Comparison of ENCODE assay signal across 22 cellular contexts in the genomic region with DNA sequence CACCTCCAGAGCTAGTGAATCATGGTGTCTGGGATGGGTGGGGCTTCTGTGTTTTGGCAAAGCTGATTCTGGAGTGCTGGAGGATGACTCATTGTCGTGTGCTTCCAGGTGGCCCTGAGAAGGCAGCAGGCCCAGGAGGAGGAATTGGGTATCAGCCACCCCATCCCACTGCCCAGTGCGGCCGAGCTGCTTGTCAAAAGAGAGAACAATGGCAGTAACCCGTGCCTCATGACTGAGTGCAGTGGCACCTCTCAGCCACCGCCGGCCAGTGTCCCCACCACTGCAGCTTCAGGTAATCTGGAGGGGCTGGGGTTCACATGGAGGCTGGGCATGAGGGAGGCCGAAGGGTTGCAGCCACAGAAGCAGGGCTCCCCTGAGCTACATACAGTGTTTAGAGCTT. TPM values are rescaled to one million over a fixed set of nuclear protein-coding genes. Genes with fewer than 3 reads are reported as not detected.
DNase-seq lines count a peak whose midpoint lies in the region; ATAC-seq and TF ChIP-seq lines count a peak whose summit lies in the region.
"Had no signal": no experiment of that assay in that cellular context is flagged by ENCODE, and none has a peak within 500 bp of the region (broad histone marks: within the 10 kb centered on the region; RNA-seq: fewer than 3 reads in every experiment).

No MANE protein-coding gene starts in this region.

- H4K20me1 ChIP-seq in OCI-LY3 (ENCODE audit: insufficient read depth, low read length) = no peaks in the 10 kb centered on the region

- H3K4me2 ChIP-seq in OCI-LY3 (ENCODE audit: low read length) = no peak overlapping the region

- peak overlapping the region; percentile 28; the same call in 1 of the 2 replicates for H3K27ac ChIP-seq in OCI-LY3 (ENCODE audit: low read length)
- H3K27ac ChIP-seq: colonic mucosa, heart left ventricle, SK-N-MC, testis had no signal

- H3K4me3 Mint-ChIP-seq in endothelial cell (ENCODE audit: unreplicated experiment) = no peak overlapping the region
- no peak overlapping the region for H3K4me3 Mint-ChIP-seq in progenitor cell of endocrine pancreas (ENCODE audit: low read depth)
- H3K4me3 Mint-ChIP-seq in T-cell = no peak overlapping the region
- H3K4me3 Mint-ChIP-seq: activated CD4-positive, alpha-beta memory T cell treated with anti-CD3 and anti-CD28 coated beads for 36 hours; CD4-positive, alpha-beta memory T cell; immature natural killer cell had no signal

- peaks cover 5% of the 10 kb centered on the region for H3K27me3 Mint-ChIP-seq in endothelial cell (ENCODE audit: unreplicated experiment)
- H3K27me3 Mint-ChIP-seq in progenitor cell of endocrine pancreas = peaks cover 64% of the 10 kb centered on the region
- peaks cover 37 to 49% of the 10 kb centered on the region in 2 donors for H3K27me3 Mint-ChIP-seq in T-cell

- no peak for ATAC-seq in T-cell (replicated peaks in 1 of 4)
- ATAC-seq: heart left ventricle, left ventricle myocardium superior had no signal

- no peaks in the 10 kb centered on the region for H3K36me3 ChIP-seq in OCI-LY3 (replicated peaks; ENCODE audit: low read depth, low read length)
- H3K36me3 ChIP-seq: colonic mucosa, heart left ventricle had no signal

- DNase-seq in H4 (ENCODE audit: low spot score) = peak; percentile 5
- peak; percentile 9 for DNase-seq in endothelial cell (ENCODE audit: low spot score)
- no peak for DNase-seq in progenitor cell of endocrine pancreas (ENCODE audit: low spot score, unreplicated experiment)
- DNase-seq in NCI-H345 treated with DMSO at 0.1 percent for 48 hours (lab: John Stamatoyannopoulos, UW; ENCODE audit: unreplicated experiment) = no peak
- DNase-seq in activated CD4-positive, alpha-beta T cell treated with anti-CD3 and anti-CD28 coated beads for 48 hours = no peak
- DNase-seq in T-cell = no peak
- DNase-seq: activated CD4-positive, alpha-beta memory T cell treated with anti-CD3 and anti-CD28 coated beads for 36 hours; activated effector memory CD4-positive, alpha-beta T cell treated with anti-CD3 and anti-CD28 coated beads, Interleukin-2, amount 50 U/mL, for 16 hours; CD4-positive, alpha-beta memory T cell; colonic mucosa; DMS79; heart left ventricle; immature natural killer cell; IMR-90; left ventricle myocardium superior; NCI-H1436; NCI-H510A treated with DMSO at 0.1 percent for 48 hours; testis had no signal

- CTCF ChIA-PET in T-cell (lab: Charles Lee) = no interaction called here

- H3K36me3 Mint-ChIP-seq in endothelial cell (ENCODE audit: low read depth, unreplicated experiment) = no peaks in the 10 kb centered on the region
- H3K36me3 Mint-ChIP-seq in progenitor cell of endocrine pancreas (ENCODE audit: insufficient read depth) = no peaks in the 10 kb centered on the region
- no peaks in the 10 kb centered on the region for H3K36me3 Mint-ChIP-seq in T-cell
- H3K36me3 Mint-ChIP-seq: activated CD4-positive, alpha-beta memory T cell treated with anti-CD3 and anti-CD28 coated beads for 36 hours; CD4-positive, alpha-beta memory T cell; immature natural killer cell had no signal

- no peaks in the 10 kb centered on the region for H3K9me3 ChIP-seq in OCI-LY3 (ENCODE audit: insufficient read depth, low read length)
- H3K9me3 ChIP-seq: colonic mucosa, heart left ventricle, testis had no signal

- no peak overlapping the region for H2AFZ ChIP-seq in OCI-LY3 (ENCODE audit: low read depth, low read length)

- POLR2A ChIA-PET in T-cell (lab: Charles Lee) = no interaction called here

- no peak overlapping the region for H3K4me3 ChIP-seq in OCI-LY3 (ENCODE audit: low read length)
- H3K4me3 ChIP-seq: colonic mucosa, heart left ventricle, SK-N-MC, testis had no signal

- H3K27me3 ChIP-seq in OCI-LY3 (ENCODE audit: low read depth, low read length) = no peaks in the 10 kb centered on the region
- H3K27me3 ChIP-seq: testis had no signal

- TF ChIP-seq CTCF in OCI-LY3 (IDR thresholded peaks at IDR 0.05; ENCODE audit: low read depth, low read length) = no peak
- TF ChIP-seq CTCF in endothelial cell (IDR thresholded peaks at IDR 0.05; ENCODE audit: unreplicated experiment) = no peak
- peak; percentile 10 for TF ChIP-seq CTCF in progenitor cell of endocrine pancreas (IDR thresholded peaks at IDR 0.05; ENCODE audit: unreplicated experiment)

- no peaks in the 10 kb centered on the region for H3K79me2 ChIP-seq in OCI-LY3 (ENCODE audit: low read length)

- H3K27ac Mint-ChIP-seq in endothelial cell (ENCODE audit: unreplicated experiment) = no peak overlapping the region
- H3K27ac Mint-ChIP-seq in progenitor cell of endocrine pancreas = no peak overlapping the region
- H3K27ac Mint-ChIP-seq in T-cell = no peak overlapping the region
- H3K27ac Mint-ChIP-seq: activated CD4-positive, alpha-beta memory T cell treated with anti-CD3 and anti-CD28 coated beads for 36 hours; CD4-positive, alpha-beta memory T cell; immature natural killer cell had no signal

- H3K9me3 Mint-ChIP-seq in endothelial cell (ENCODE audit: unreplicated experiment) = no peaks in the 10 kb centered on the region
- H3K9me3 Mint-ChIP-seq in progenitor cell of endocrine pancreas (ENCODE audit: low read depth) = no peaks in the 10 kb centered on the region
- H3K9me3 Mint-ChIP-seq in T-cell = no peaks in the 10 kb centered on the region
- H3K9me3 Mint-ChIP-seq: activated CD4-positive, alpha-beta memory T cell treated with anti-CD3 and anti-CD28 coated beads for 36 hours; CD4-positive, alpha-beta memory T cell had no signal

- H3K4me1 Mint-ChIP-seq in endothelial cell (ENCODE audit: unreplicated experiment) = peaks cover 3% of the 10 kb centered on the region
- peaks cover 1% of the 10 kb centered on the region for H3K4me1 Mint-ChIP-seq in progenitor cell of endocrine pancreas (ENCODE audit: low read depth)
- peaks cover 6 to 8% (median 6%) of the 10 kb centered on the region in 3 donors for H3K4me1 Mint-ChIP-seq in T-cell
- H3K4me1 Mint-ChIP-seq: immature natural killer cell had no signal

- H3K9ac ChIP-seq in OCI-LY3 (ENCODE audit: low read length) = no peak overlapping the region

- peaks cover 26% of the 10 kb centered on the region for H3K4me1 ChIP-seq in OCI-LY3 (ENCODE audit: low read length)
- H3K4me1 ChIP-seq: colonic mucosa had no signal

RNA-seq across cellular contexts. Expression of a gene that starts 5.4 kb away (rescaled TPM):
- not detected in 2 replicates for total RNA-seq in H4 (2014; rRNA removed; shearing (Covaris generic))
- not detected for total RNA-seq in endothelial cell (ENCODE audit: unreplicated experiment)
- not detected in 2 replicates for total RNA-seq in progenitor cell of endocrine pancreas
- total RNA-seq in T-cell = not detected
- total RNA-seq: activated CD4-positive, alpha-beta memory T cell treated with anti-CD3 and anti-CD28 coated beads for 36 hours; CD4-positive, alpha-beta memory T cell; colonic mucosa; heart left ventricle; IMR-90; left ventricle myocardium superior; mononuclear cell; posterior vena cava had no signal

Comparison
In these comparisons a context has a peak if more than half of its experiments do, and no peak if none do; other contexts are left out.
1. DNase-seq: peak in H4 (single experiment) and endothelial cell (single experiment); none in progenitor cell of endocrine pancreas (single experiment), NCI-H345 treated with DMSO at 0.1 percent for 48 hours (single experiment), activated CD4-positive, alpha-beta T cell treated with anti-CD3 and anti-CD28 coated beads for 48 hours (single experiment) and T-cell (0 of 34).